Comparison of ENCODE assay signal across 1 cellular context in genomic region chr10:44914891-44915290, GRCh38.
TF ChIP-seq lines count a peak whose summit lies in the region.

No MANE protein-coding gene starts in this region.

TF ChIP-seq in neural cell, 6 proteins besides CTCF, POLR2A, EP300 and RAD21 (continued from another document):
- TF ChIP-seq MXI1 (conservative IDR thresholded peaks at IDR 0.05; ENCODE audit: poor library complexity, severe bottlenecking) (no peak), POLR2AphosphoS5 (IDR thresholded peaks at IDR 0.05) (no peak), TAF1 (IDR thresholded peaks at IDR 0.05; ENCODE audit: low read depth) (no peak), SMC3 (conservative IDR thresholded peaks at IDR 0.05; ENCODE audit: poor library complexity) (no peak)
